ENCODE assay signal across 1 cellular context in the genomic region with DNA sequence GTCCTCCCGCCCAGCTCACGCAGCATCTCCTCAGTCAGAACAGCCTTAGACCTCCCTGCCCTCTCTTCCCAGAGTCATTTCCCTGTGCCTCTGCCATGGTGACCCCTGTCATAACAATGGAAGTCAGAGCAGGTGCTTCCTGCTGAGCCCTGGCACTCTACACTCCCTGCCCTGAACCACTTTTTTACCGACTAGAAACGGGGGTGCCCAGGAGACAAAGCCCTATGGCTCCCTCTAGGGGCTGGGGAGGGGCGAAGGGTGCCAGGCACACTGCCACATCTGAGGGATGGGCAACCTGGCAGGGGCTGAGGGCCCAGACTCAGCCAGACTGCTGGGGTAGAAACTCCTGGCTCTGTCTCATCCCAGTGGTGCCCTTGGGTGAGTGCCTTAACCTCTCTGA.
TF ChIP-seq lines count a peak whose summit lies in the region.

No MANE protein-coding gene starts in this region.

TF ChIP-seq in HCT116, 20 proteins besides CTCF, POLR2A, EP300 and RAD21 (continued from another document):
- TF ChIP-seq, protein P1, sequence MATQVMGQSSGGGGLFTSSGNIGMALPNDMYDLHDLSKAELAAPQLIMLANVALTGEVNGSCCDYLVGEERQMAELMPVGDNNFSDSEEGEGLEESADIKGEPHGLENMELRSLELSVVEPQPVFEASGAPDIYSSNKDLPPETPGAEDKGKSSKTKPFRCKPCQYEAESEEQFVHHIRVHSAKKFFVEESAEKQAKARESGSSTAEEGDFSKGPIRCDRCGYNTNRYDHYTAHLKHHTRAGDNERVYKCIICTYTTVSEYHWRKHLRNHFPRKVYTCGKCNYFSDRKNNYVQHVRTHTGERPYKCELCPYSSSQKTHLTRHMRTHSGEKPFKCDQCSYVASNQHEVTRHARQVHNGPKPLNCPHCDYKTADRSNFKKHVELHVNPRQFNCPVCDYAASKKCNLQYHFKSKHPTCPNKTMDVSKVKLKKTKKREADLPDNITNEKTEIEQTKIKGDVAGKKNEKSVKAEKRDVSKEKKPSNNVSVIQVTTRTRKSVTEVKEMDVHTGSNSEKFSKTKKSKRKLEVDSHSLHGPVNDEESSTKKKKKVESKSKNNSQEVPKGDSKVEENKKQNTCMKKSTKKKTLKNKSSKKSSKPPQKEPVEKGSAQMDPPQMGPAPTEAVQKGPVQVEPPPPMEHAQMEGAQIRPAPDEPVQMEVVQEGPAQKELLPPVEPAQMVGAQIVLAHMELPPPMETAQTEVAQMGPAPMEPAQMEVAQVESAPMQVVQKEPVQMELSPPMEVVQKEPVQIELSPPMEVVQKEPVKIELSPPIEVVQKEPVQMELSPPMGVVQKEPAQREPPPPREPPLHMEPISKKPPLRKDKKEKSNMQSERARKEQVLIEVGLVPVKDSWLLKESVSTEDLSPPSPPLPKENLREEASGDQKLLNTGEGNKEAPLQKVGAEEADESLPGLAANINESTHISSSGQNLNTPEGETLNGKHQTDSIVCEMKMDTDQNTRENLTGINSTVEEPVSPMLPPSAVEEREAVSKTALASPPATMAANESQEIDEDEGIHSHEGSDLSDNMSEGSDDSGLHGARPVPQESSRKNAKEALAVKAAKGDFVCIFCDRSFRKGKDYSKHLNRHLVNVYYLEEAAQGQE (IDR thresholded peaks at IDR 0.05; ENCODE audit: low read depth) = no peak
- no peak for TF ChIP-seq CBX3 (IDR thresholded peaks at IDR 0.05; ENCODE audit: low read depth)
TF ChIP-seq in HCT116: peak in this region for 0.
